8 cellular contexts compared by ENCODE assay signal in genomic region chr3:9808345-9809037, GRCh38. TPM values are rescaled to one million over a fixed set of nuclear protein-coding genes. Genes with fewer than 3 reads are reported as not detected.
A peak's percentile ranks its signal among the peaks of the same experiment; 100 is the strongest.
DNase-seq lines count a peak whose midpoint lies in the region; ATAC-seq and TF ChIP-seq lines count a peak whose summit lies in the region.

No MANE protein-coding gene starts in this region.

- TF ChIP-seq CTCF in AG09309 (IDR thresholded peaks at IDR 0.05; ENCODE audit: control insufficient read depth, insufficient read depth, low read depth, low read length, missing control alignments), result peak; percentile 31

- ATAC-seq in GM18511 (IDR thresholded peaks at IDR 0.05; ENCODE audit: unreplicated experiment) (peak; percentile 60), HG03342 (IDR thresholded peaks at IDR 0.05; ENCODE audit: unreplicated experiment) (peak; percentile 52)

- no peak overlapping the region for H3K4me3 ChIP-seq in AG09309 (ENCODE audit: control insufficient read depth, low read depth, low read length)

- DNase-seq in AG09309 (ENCODE audit: low read depth), result no peak
- DNase-seq in RPMI7951 (ENCODE audit: low read depth), result peak; percentile 44
- peak; percentile 54 for DNase-seq in activated naive CD4-positive, alpha-beta T cell treated with Interleukin-2 at 50 U/mL for 16 hours
- peak; percentile 50 for DNase-seq in hepatic stellate cell (ENCODE audit: low spot score)
- DNase-seq in stimulated activated CD4-positive, alpha-beta T cell treated with anti-CD3 and anti-CD28 coated beads, Interleukin-4, amount 100 ng/mL, for 24 hours, result peak; percentile 53
- no peak for DNase-seq in hypothalamus (lab: John Stamatoyannopoulos, UW)

RNA-seq across cellular contexts. Expression of gene TTLL3, which starts 1.6 kb away (rescaled TPM):
- total RNA-seq in RPMI7951 (2014; rRNA removed; shearing (Covaris generic)), result 4.7 and 7.4 TPM in 2 replicates

RNA-seq across cellular contexts. Expression of gene ARPC4, which starts 15.6 kb away (rescaled TPM):
- total RNA-seq in RPMI7951 (2014; rRNA removed; shearing (Covaris generic)), result 254 and 426 TPM in 2 replicates

RNA-seq across cellular contexts. Expression of gene TADA3, which starts 16.2 kb away (rescaled TPM):
- total RNA-seq in RPMI7951 (2014; rRNA removed; shearing (Covaris generic)), result 99.1 and 107 TPM in 2 replicates

RNA-seq across cellular contexts. Expression of gene RPUSD3, which starts 35.3 kb away (rescaled TPM):
- total RNA-seq in RPMI7951 (2014; rRNA removed; shearing (Covaris generic)), result 47.5 and 49.5 TPM in 2 replicates

RNA-seq across cellular contexts. Expression of gene CAMK1, which starts 38.7 kb away (rescaled TPM):
- 40.4 and 46.9 TPM in 2 replicates for total RNA-seq in RPMI7951 (2014; rRNA removed; shearing (Covaris generic))

Comparison
In these comparisons a context has a peak if more than half of its experiments do, and no peak if none do; other contexts are left out.
1. DNase-seq: peak in RPMI7951 (single experiment), activated naive CD4-positive, alpha-beta T cell treated with Interleukin-2 at 50 U/mL for 16 hours (single experiment), hepatic stellate cell (single experiment) and stimulated activated CD4-positive, alpha-beta T cell treated with anti-CD3 and anti-CD28 coated beads, Interleukin-4, amount 100 ng/mL, for 24 hours (single experiment); none in AG09309 (single experiment) and hypothalamus (0 of 51).